8 cellular contexts compared by ENCODE assay signal in genomic region chr10:80468002-80468401, GRCh38. TPM values are rescaled to one million over a fixed set of nuclear protein-coding genes. Genes with fewer than 3 reads are reported as not detected.
A peak's percentile ranks its signal among the peaks of the same experiment; 100 is the strongest.
DNase-seq lines count a peak whose midpoint lies in the region; ATAC-seq lines count a peak whose summit lies in the region.

No MANE protein-coding gene starts in this region.

- DNase-seq in SK-MEL-5 (ENCODE audit: low read depth, low spot score) = peak; percentile 62
- peak; percentile 66 for DNase-seq in left lobe of liver (ENCODE audit: low spot score)
- peak; percentile 45 for DNase-seq in stimulated activated CD8-positive, alpha-beta memory T cell treated with anti-CD3 and anti-CD28 coated beads, Interleukin-12 subunit alpha, Interleukin-12 subunit beta, amount 100 ng/mL, for 1 hour (ENCODE audit: low read depth)
- no peak for DNase-seq in ACHN
- DNase-seq in H4 (ENCODE audit: low spot score) = no peak

- peak overlapping the region; percentile 89 for H3K27ac ChIP-seq in angular gyrus (ENCODE audit: low read depth, low read length)

- ATAC-seq in left lobe of liver (peak; percentile 75), HG02973 (IDR thresholded peaks at IDR 0.05; ENCODE audit: unreplicated experiment) (no peak), GM19397 (IDR thresholded peaks at IDR 0.05; ENCODE audit: unreplicated experiment) (no peak)

- in situ Hi-C loops in SK-MEL-5 (cut with HindIII; ENCODE audit: low pct_unique_long_range_greater_than_20kb, low sequenced_read_pairs) (no loop called here), ACHN (cut with HindIII; ENCODE audit: low pct_ligation_motif_present, low pct_unique_long_range_greater_than_20kb, low sequenced_read_pairs) (no loop called here)

RNA-seq across cellular contexts. Expression of gene TSPAN14, which starts 13.9 kb away (rescaled TPM):
- total RNA-seq in SK-MEL-5 (2014; rRNA removed; shearing (Covaris generic)) = 43.7 and 52.1 TPM in 2 replicates
- polyA plus RNA-seq in SK-MEL-5 (2015; cell fraction: cytosol; rRNA removed) = 117 and 167 TPM in 2 replicates
- 80.0 and 94.5 TPM in 2 replicates for polyA plus RNA-seq in SK-MEL-5 (2015; cell fraction: nucleus; rRNA removed)
- total RNA-seq in left lobe of liver = 31.3 TPM
- total RNA-seq in H4 (2014; rRNA removed; shearing (Covaris generic)) = 16.2 and 16.4 TPM in 2 replicates

RNA-seq across cellular contexts. Expression of gene PRXL2A, which starts 59.7 kb away (rescaled TPM):
- 113 and 122 TPM in 2 replicates for total RNA-seq in SK-MEL-5 (2014; rRNA removed; shearing (Covaris generic))
- polyA plus RNA-seq in SK-MEL-5 (2015; cell fraction: cytosol; rRNA removed) = 69.7 and 80.5 TPM in 2 replicates
- polyA plus RNA-seq in SK-MEL-5 (2015; cell fraction: nucleus; rRNA removed) = 22.5 and 22.7 TPM in 2 replicates
- 82.1 TPM for total RNA-seq in left lobe of liver
- total RNA-seq in H4 (2014; rRNA removed; shearing (Covaris generic)) = 14.2 and 18.4 TPM in 2 replicates

Comparison
In these comparisons a context has a peak if more than half of its experiments do, and no peak if none do; other contexts are left out.
1. DNase-seq: peak in SK-MEL-5 (single experiment), left lobe of liver (single experiment) and stimulated activated CD8-positive, alpha-beta memory T cell treated with anti-CD3 and anti-CD28 coated beads, Interleukin-12 subunit alpha, Interleukin-12 subunit beta, amount 100 ng/mL, for 1 hour (single experiment); none in ACHN (single experiment) and H4 (single experiment).